ENCODE assay signal across 29 cellular contexts in the genomic region with DNA sequence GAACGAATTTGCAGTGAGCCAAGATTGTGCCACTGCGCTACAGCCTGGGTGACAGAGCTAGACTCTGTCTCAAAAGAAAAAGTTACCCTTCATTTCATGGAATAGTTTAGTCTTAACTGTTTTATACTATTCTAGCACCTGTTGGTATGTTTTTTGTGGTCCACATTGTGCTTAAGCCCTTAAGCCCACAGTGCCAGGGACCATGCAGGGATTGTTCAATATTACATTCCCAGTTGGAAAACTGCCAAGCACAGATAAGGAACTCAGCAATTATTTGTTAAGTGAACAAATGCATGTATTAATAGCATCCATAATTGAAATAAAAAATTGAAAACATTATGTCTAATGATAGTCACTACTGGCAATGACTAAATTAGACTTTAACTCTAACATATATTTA.
"Had no signal": no experiment of that assay in that cellular context is flagged by ENCODE, and none has a peak within 500 bp of the region (broad histone marks: within the 10 kb centered on the region; RNA-seq: fewer than 3 reads in every experiment).

No MANE protein-coding gene starts in this region.

- H3K4me3 ChIP-seq: K562, SJSA1 had no signal

- H3K27ac Mint-ChIP-seq: activated CD4-positive, alpha-beta T cell treated with anti-CD3 and anti-CD28 coated beads, Interleukin-2, amount 10 ng/mL, durations not matched to agents 24 days and 14 days; activated CD8-positive, alpha-beta T cell treated with anti-CD3 and anti-CD28 coated beads for 36 hours; activated naive CD8-positive, alpha-beta T cell treated with anti-CD3 and anti-CD28 coated beads for 36 hours; activated T-cell treated with anti-CD3 and anti-CD28 coated beads, Interleukin-2, amount 50 U/mL, for 72 hours; activated T-helper 17 cell treated with anti-CD3 and anti-CD28 coated beads, Interleukin-2, amount 50 U/mL, for 72 hours; T-helper 1 cell treated with Interleukin-12 subunit alpha and Interleukin-12 subunit beta and Interleukin-4 antibody, amounts not matched to agents 30 μg/mL and 1 μg/mL, for 36 hours; T-helper 2 cell treated with Interferon-gamma antibody and Interleukin-4, amounts not matched to agents 5 μg/mL and 100 μg/mL, for 36 hours had no signal

- H3K4me2 ChIP-seq: SK-N-SH had no signal

- H3K4me3 Mint-ChIP-seq: activated CD4-positive, alpha-beta T cell treated with anti-CD3 and anti-CD28 coated beads, Interleukin-2, amount 10 ng/mL, durations not matched to agents 24 days and 14 days; activated CD8-positive, alpha-beta T cell treated with anti-CD3 and anti-CD28 coated beads for 36 hours; activated naive CD8-positive, alpha-beta T cell treated with anti-CD3 and anti-CD28 coated beads for 36 hours; activated T-cell treated with anti-CD3 and anti-CD28 coated beads, Interleukin-2, amount 50 U/mL, for 72 hours; activated T-helper 17 cell treated with anti-CD3 and anti-CD28 coated beads, Interleukin-2, amount 50 U/mL, for 72 hours; T-helper 1 cell treated with Interleukin-12 subunit alpha and Interleukin-12 subunit beta and Interleukin-4 antibody, amounts not matched to agents 30 μg/mL and 1 μg/mL, for 36 hours; T-helper 2 cell treated with Interferon-gamma antibody and Interleukin-4, amounts not matched to agents 5 μg/mL and 100 μg/mL, for 36 hours had no signal

- H3K36me3 ChIP-seq: brain microvascular endothelial cell, SJSA1 had no signal

- H3K36me3 Mint-ChIP-seq: activated naive CD8-positive, alpha-beta T cell treated with anti-CD3 and anti-CD28 coated beads for 36 hours had no signal

- H3K4me1 Mint-ChIP-seq: activated CD4-positive, alpha-beta T cell treated with anti-CD3 and anti-CD28 coated beads, Interleukin-2, amount 10 ng/mL, durations not matched to agents 24 days and 14 days; activated naive CD8-positive, alpha-beta T cell treated with anti-CD3 and anti-CD28 coated beads for 36 hours; activated T-helper 17 cell treated with anti-CD3 and anti-CD28 coated beads, Interleukin-2, amount 50 U/mL, for 72 hours had no signal

- ATAC-seq: activated CD8-positive, alpha-beta T cell treated with anti-CD3 and anti-CD28 coated beads for 36 hours; activated T-cell treated with anti-CD3 and anti-CD28 coated beads, Interleukin-2, amount 50 U/mL, for 72 hours; activated T-helper 17 cell treated with anti-CD3 and anti-CD28 coated beads, Interleukin-2, amount 50 U/mL, for 72 hours; K562; Panc1 had no signal

- H3K27me3 ChIP-seq: brain microvascular endothelial cell, SJSA1 had no signal

- H3K27ac ChIP-seq: brain microvascular endothelial cell, SJSA1 had no signal

- H3K9me3 ChIP-seq: SJSA1, SK-N-SH had no signal

- H3K4me1 ChIP-seq: SJSA1 had no signal

- H3K9ac ChIP-seq: SK-N-SH had no signal

- H3K27me3 Mint-ChIP-seq: activated CD4-positive, alpha-beta T cell treated with anti-CD3 and anti-CD28 coated beads, Interleukin-2, amount 10 ng/mL, durations not matched to agents 24 days and 14 days; activated CD8-positive, alpha-beta T cell treated with anti-CD3 and anti-CD28 coated beads for 36 hours; activated naive CD8-positive, alpha-beta T cell treated with anti-CD3 and anti-CD28 coated beads for 36 hours; activated T-helper 17 cell treated with anti-CD3 and anti-CD28 coated beads, Interleukin-2, amount 50 U/mL, for 72 hours had no signal

- DNase-seq: activated CD4-positive, alpha-beta T cell treated with anti-CD3 and anti-CD28 coated beads, Interleukin-2, amount 10 ng/mL, durations not matched to agents 24 days and 14 days; activated CD4-positive, alpha-beta T cell treated with anti-CD3 and anti-CD28 coated beads, Interleukin-2, amount 50 U/mL, for 4 hours; activated CD8-positive, alpha-beta T cell treated with anti-CD3 and anti-CD28 coated beads for 36 hours; activated effector memory CD4-positive, alpha-beta T cell treated with anti-CD3 and anti-CD28 coated beads, Interleukin-2, amount 50 U/mL, for 16 hours; activated naive CD4-positive, alpha-beta T cell; activated naive CD4-positive, alpha-beta T cell treated with anti-CD3 and anti-CD28 coated beads, Interleukin-2, amount 50 U/mL, for 16 hours; activated naive CD8-positive, alpha-beta T cell treated with anti-CD3 and anti-CD28 coated beads for 36 hours; activated T-cell treated with anti-CD3 and anti-CD28 coated beads, Interleukin-2, amount 50 U/mL, for 1 hour; activated T-cell treated with anti-CD3 and anti-CD28 coated beads, Interleukin-2, amount 50 U/mL, for 72 hours; amniotic stem cell; aorta; brain microvascular endothelial cell; central memory CD4-positive, alpha-beta T cell; NCI-H1092 treated with DMSO at 0.1 percent for 48 hours; NCI-H1436; NCI-H187; NCI-H2029 treated with DMSO at 0.1 percent for 48 hours; NCI-H2107; NCI-H226; NCI-H510A; NCI-H526; SHP77; SK-N-SH had no signal
